Comparison of ENCODE assay signal across 8 cellular contexts in genomic region chr14:77120771-77121743, GRCh38. TPM values are rescaled to one million over a fixed set of nuclear protein-coding genes. Genes with fewer than 3 reads are reported as not detected.
DNase-seq lines count a peak whose midpoint lies in the region; ATAC-seq, FAIRE-seq and TF ChIP-seq lines count a peak whose summit lies in the region.

No MANE protein-coding gene starts in this region.

- ATAC-seq in GM19438 (IDR thresholded peaks at IDR 0.05; ENCODE audit: low read depth, unreplicated experiment) (peak; percentile 80), HG03442 (IDR thresholded peaks at IDR 0.05; ENCODE audit: unreplicated experiment) (peak; percentile 77)

- H3K4me3 ChIP-seq in Peyer's patch, result peak overlapping the region in 1 of 4 donors; percentile 16
- H3K4me3 ChIP-seq in endodermal cell (ENCODE audit: low read length), result no peak overlapping the region
- no peak overlapping the region for H3K4me3 ChIP-seq in small intestine (ENCODE audit: low read depth in 1 of 2, low read length in 2 of 2)

- TF ChIP-seq CTCF in Peyer's patch (IDR thresholded peaks at IDR 0.05) (no peak), endodermal cell (conservative IDR thresholded peaks at IDR 0.05) (no peak)

- H3K27me3 ChIP-seq in Peyer's patch (no peaks in the 10 kb centered on the region), endodermal cell (ENCODE audit: control insufficient read depth, insufficient read depth, low read length, poor library complexity, severe bottlenecking) (peaks cover 12% of the 10 kb centered on the region), small intestine (ENCODE audit: control insufficient read depth in 2 of 2, insufficient read depth in 2 of 2, low read length in 2 of 2) (no peaks in the 10 kb centered on the region)

- no peak overlapping the region for H3K9ac ChIP-seq in endodermal cell (ENCODE audit: extremely low read depth, low read length, poor library complexity, severe bottlenecking)

- 55 to 76% methylated on average over 6 to 9 of the region's 9 CpGs for WGBS in endodermal cell (ENCODE audit: insufficient coverage in 1 of 2, insufficient read length in 1 of 2), 2 experiments
- 40 to 46% (median 45%) methylated on average over 9 of the region's 9 CpGs for WGBS in small intestine, 3 donors

- DNase-seq in D341Med (ENCODE audit: low spot score), result peak; percentile 68
- peak in 2 of 3 donors; percentile 84 for DNase-seq in Peyer's patch
- DNase-seq in endodermal cell, result peak; percentile 42
- peak; percentile 77 for DNase-seq in small intestine
- no peak for DNase-seq in LoVo (ENCODE audit: low spot score)
- DNase-seq in NCI-H146 treated with DMSO at 0.1 percent for 48 hours (lab: John Stamatoyannopoulos, UW; ENCODE audit: unreplicated experiment), result no peak

- H3K27ac Mint-ChIP-seq in endodermal cell, result peak overlapping the region; percentile 54

- FAIRE-seq in small intestine (lab: Jason Lieb, UNC), result no peak

- H3K36me3 Mint-ChIP-seq in endodermal cell (ENCODE audit: low read depth), result peaks cover 13% of the 10 kb centered on the region

- H3K36me3 ChIP-seq in Peyer's patch (peaks cover 0 to 16% (median 0%) of the 10 kb centered on the region in 3 donors), endodermal cell (ENCODE audit: control insufficient read depth, insufficient read depth, low read length) (peaks cover 6% of the 10 kb centered on the region), small intestine (ENCODE audit: control insufficient read depth in 2 of 2, insufficient read depth in 2 of 2, low read length in 2 of 2) (peaks cover 4 to 5% of the 10 kb centered on the region in 2 donors)

- peak overlapping the region; percentile 77 to 83 (median 82) for H3K27ac ChIP-seq in Peyer's patch
- peak overlapping the region; percentile 70 for H3K27ac ChIP-seq in endodermal cell (ENCODE audit: low read depth, low read length)
- peak overlapping the region; percentile 52 to 71 for H3K27ac ChIP-seq in small intestine (ENCODE audit: low read depth in 1 of 2, low read length in 1 of 2)

- H3K27me3 Mint-ChIP-seq in endodermal cell (ENCODE audit: insufficient read depth), result peaks cover 21% of the 10 kb centered on the region

- H3K9me3 ChIP-seq in Peyer's patch (no peaks in the 10 kb centered on the region), endodermal cell (ENCODE audit: control insufficient read depth, low read length) (no peaks in the 10 kb centered on the region), small intestine (ENCODE audit: control insufficient read depth, low read depth) (no peaks in the 10 kb centered on the region)

- peaks cover 13% of the 10 kb centered on the region for H3K4me1 Mint-ChIP-seq in endodermal cell

- H3K4me3 Mint-ChIP-seq in endodermal cell, result no peak overlapping the region

- TF ChIP-seq POLR2A in Peyer's patch (IDR thresholded peaks at IDR 0.05), result no peak

- H3K9me3 Mint-ChIP-seq in endodermal cell, result no peaks in the 10 kb centered on the region

- H3K4me1 ChIP-seq in Peyer's patch (peaks cover 12 to 45% (median 35%) of the 10 kb centered on the region in 4 donors), endodermal cell (ENCODE audit: control insufficient read depth, insufficient read depth, low read length) (peaks cover 8% of the 10 kb centered on the region), small intestine (ENCODE audit: control insufficient read depth in 2 of 2, insufficient read depth in 1 of 2, low read depth in 1 of 2, low read length in 1 of 2) (peaks cover 2 to 11% of the 10 kb centered on the region in 2 donors)

RNA-seq across cellular contexts. Expression of gene ZDHHC22, which starts 20.5 kb away (rescaled TPM):
- total RNA-seq in Peyer's patch (under 1 TPM in 1 of 4 donors, not detected in 3; 0.57 TPM), endodermal cell (1 to 10 TPM in 1 of 2 donors, under 1 TPM in 1; 0.38 to 1.7 TPM)
- 9.5 TPM for polyA plus RNA-seq in endodermal cell (2013, experiment 1 of 2)
- polyA plus RNA-seq in endodermal cell (2013, experiment 2 of 2), result 8.9 TPM
- under 1 TPM in 1 of 3 donors, not detected in 2; 0.33 TPM for polyA plus RNA-seq in small intestine

RNA-seq across cellular contexts. Expression of gene CIPC, which starts 23.0 kb away (rescaled TPM):
- total RNA-seq in Peyer's patch, result 10 to 100 TPM; 22.3 to 66.7 (median 52.1) TPM
- total RNA-seq in endodermal cell, result 10 to 100 TPM; 16.2 to 22.5 TPM
- 19.9 TPM for polyA plus RNA-seq in endodermal cell (2013, experiment 1 of 2)
- 21.3 TPM for polyA plus RNA-seq in endodermal cell (2013, experiment 2 of 2)
- polyA plus RNA-seq in small intestine, result 1 to 10 TPM; 7.6 to 9.2 (median 8.5) TPM

Comparison
In these comparisons a context has a peak if more than half of its experiments do, and no peak if none do; other contexts are left out.
1. DNase-seq: peak in D341Med (single experiment), Peyer's patch (2 of 3), endodermal cell (single experiment) and small intestine (single experiment); none in LoVo (single experiment) and NCI-H146 treated with DMSO at 0.1 percent for 48 hours (single experiment).
2. Peak in every context shown above with its lines, with median percentiles within 50 percentile points of each other: H3K27ac ChIP-seq.